10 cellular contexts compared by ENCODE assay signal in genomic region chr11:62105611-62106245, GRCh38. TPM values are rescaled to one million over a fixed set of nuclear protein-coding genes. Genes with fewer than 3 reads are reported as not detected.
DNase-seq lines count a peak whose midpoint lies in the region; ATAC-seq, FAIRE-seq and TF ChIP-seq lines count a peak whose summit lies in the region.
"Had no signal": no experiment of that assay in that cellular context is flagged by ENCODE, and none has a peak within 500 bp of the region (broad histone marks: within the 10 kb centered on the region; RNA-seq: fewer than 3 reads in every experiment).

No MANE protein-coding gene starts in this region.

- no peaks in the 10 kb centered on the region for H3K9me1 ChIP-seq in K562 (ENCODE audit: control insufficient read depth, insufficient read depth, low read length)

- TF ChIP-seq CTCF in K562 (IDR thresholded peaks at IDR 0.05 in 2 of 3, conservative IDR thresholded peaks at IDR 0.05 in 1 of 3; ENCODE audit: insufficient read depth in 2 of 3, low read depth in 1 of 3, low read length in 3 of 3) (no peak), right lobe of liver (IDR thresholded peaks at IDR 0.05) (no peak), thoracic aorta (IDR thresholded peaks at IDR 0.05) (no peak), RWPE1 (conservative IDR thresholded peaks at IDR 0.05; ENCODE audit: low read depth) (no peak), Caco-2 (IDR thresholded peaks at IDR 0.05; ENCODE audit: insufficient read depth in 1 of 2, low read depth in 1 of 2, low read length in 1 of 2, severe bottlenecking in 1 of 2, unreplicated experiment in 1 of 2) (no peak)

- peak; percentile 58 for ATAC-seq in K562
- peak in 1 of 4 donors; percentile 20 for ATAC-seq in right lobe of liver
- ATAC-seq in thoracic aorta (ENCODE audit: insufficient number of reproducible peaks, low FRiP score, low read depth): peak; percentile 14

- H3K9ac ChIP-seq in K562 (ENCODE audit: insufficient read depth in 1 of 2, low read depth in 2 of 2, low read length in 2 of 2): peak overlapping the region; percentile 68 to 69; a peak in 3 of 4 replicates

- H3K4me3 ChIP-seq in K562 (peak overlapping the region; percentile 17), right lobe of liver (no peak overlapping the region), thoracic aorta (peak overlapping the region; percentile 65), Caco-2 (ENCODE audit: low read depth, low read length) (no peak overlapping the region)

- no peak for TF ChIP-seq RAD21 in K562 (CRISPR knock-in tag; conservative IDR thresholded peaks at IDR 0.05 in 1 of 2, IDR thresholded peaks at IDR 0.05 in 1 of 2)

- peaks cover 7% of the 10 kb centered on the region for H3K27me3 Mint-ChIP-seq in activated CD4-positive, alpha-beta T cell treated with anti-CD3 and anti-CD28 coated beads, Interleukin-2, amount 10 ng/mL, durations not matched to agents 24 days and 14 days
- no peaks in the 10 kb centered on the region for H3K27me3 Mint-ChIP-seq in Caco-2 (ENCODE audit: insufficient read depth, unreplicated experiment)

- 40% methylated on average over 9 of the region's 9 CpGs for WGBS in K562 (ENCODE audit: insufficient coverage, low coverage, missing lambda C conversion rate)
- WGBS in right lobe of liver (ENCODE audit: insufficient coverage, low coverage, low lambda C conversion rate, missing lambda C conversion rate): 31% methylated on average over 9 of the region's 9 CpGs

- H3K79me2 ChIP-seq in K562 (ENCODE audit: control insufficient read depth, insufficient read depth, low read length): no peaks in the 10 kb centered on the region

- DNase-seq in activated CD4-positive, alpha-beta T cell treated with anti-CD3 and anti-CD28 coated beads, Interleukin-2, amount 10 ng/mL, durations not matched to agents 24 days and 14 days: no peak
- no peak for DNase-seq in activated CD4-positive, alpha-beta T cell treated with anti-CD3 and anti-CD28 coated beads, Interleukin-2, amount 50 U/mL, for 1 hour
- DNase-seq in K562 (ENCODE audit: extremely low read depth in 1 of 4, low spot score in 3 of 4): no peak
- DNase-seq in right lobe of liver: no peak
- DNase-seq in thoracic aorta (ENCODE audit: low spot score): no peak
- no peak for DNase-seq in RWPE1 (ENCODE audit: low spot score)
- DNase-seq in Caco-2: no peak
- no peak for DNase-seq in UCSD-AML1 (lab: John Stamatoyannopoulos, UW; ENCODE audit: unreplicated experiment)
- DNase-seq: NCI-H1417 treated with DMSO at 0.1 percent for 48 hours had no signal

- peak overlapping the region; percentile 76 for H3K27ac ChIP-seq in K562 (ENCODE audit: extremely low read depth, low read depth, low read length)
- peak overlapping the region in 2 of 3 donors; percentile 37 to 41 for H3K27ac ChIP-seq in right lobe of liver
- H3K27ac ChIP-seq in thoracic aorta: peak overlapping the region; percentile 91 to 95
- no peak overlapping the region for H3K27ac ChIP-seq in RWPE1

- CTCF ChIA-PET in K562 (lab: Yijun Ruan, JAX; ENCODE audit: low intra/inter-chr PET ratio): interaction anchor here (5.4 kb wide), 1 partner anchor 207 kb away, joined by 51 read pairs; no protein-coding TSS in a partner anchor
- CTCF ChIA-PET in RWPE1 (lab: Yijun Ruan, JAX): interaction anchor here (0.6 to 1.0 kb wide), 3 partner anchors 309 to 948 kb away, joined by 3 read pairs; no protein-coding TSS in a partner anchor
- CTCF ChIA-PET in Caco-2 (lab: Charles Lee): interaction anchor here (0.5 to 4.4 kb wide), 2 partner anchors 157 to 207 kb away, joined by 3 to 40 read pairs; no protein-coding TSS in a partner anchor

- FAIRE-seq in K562 (lab: Jason Lieb, UNC): no peak
- FAIRE-seq: bronchial epithelial cell had no signal

- H3K9me3 ChIP-seq in K562 (replicated peaks; ENCODE audit: control insufficient read depth, insufficient read depth, low read depth, low read length) (no peaks in the 10 kb centered on the region), right lobe of liver (no peaks in the 10 kb centered on the region), thoracic aorta (no peaks in the 10 kb centered on the region), Caco-2 (peaks cover 5% of the 10 kb centered on the region)

- BruUV-seq in K562 (replicated peaks; lab: Mats Ljungman, UMichigan): TSS peak; percentile 47
- BruUV-seq in Caco-2 (replicated peaks; lab: Mats Ljungman, UMichigan): no TSS peak

- in situ Hi-C loops in K562 (cut with MboI): loop anchor here (5.0 kb wide), 2 partner anchors 208 to 303 kb away; no protein-coding TSS in a partner anchor

- H3K4me1 ChIP-seq in K562 (replicated peaks in 1 of 2; ENCODE audit: control insufficient read depth in 2 of 2, insufficient read depth in 2 of 2, low read length in 2 of 2) (peaks cover 3 to 16% of the 10 kb centered on the region in 2 experiments; a peak in 4 of 5 replicates), right lobe of liver (no peaks in the 10 kb centered on the region), thoracic aorta (ENCODE audit: control insufficient read depth in 1 of 2, low read depth in 2 of 2) (peaks cover 24 to 44% of the 10 kb centered on the region in 2 donors), Caco-2 (peaks cover 3% of the 10 kb centered on the region; the same call in 1 of the 2 replicates)

- no peak for TF ChIP-seq EP300 in K562 (IDR thresholded peaks at IDR 0.05; ENCODE audit: low read length)

- intact Hi-C loops in activated CD4-positive, alpha-beta T cell treated with anti-CD3 and anti-CD28 coated beads, Interleukin-2, amount 10 ng/mL, durations not matched to agents 24 days and 14 days (cut with micrococcal nuclease): loop anchor here (5.0 kb wide), 3 partner anchors 158 to 358 kb away; no protein-coding TSS in a partner anchor
- intact Hi-C loops in K562 (cut with micrococcal nuclease): loop anchor here (5.0 kb wide), 1 partner anchor 358 kb away; no protein-coding TSS in a partner anchor
- intact Hi-C loops in right lobe of liver (cut with DNase I): no loop called here
- intact Hi-C loops in Caco-2 (cut with micrococcal nuclease; ENCODE audit: unreplicated experiment): no loop called here

- no peaks in the 10 kb centered on the region for H3K27me3 ChIP-seq in K562 (ENCODE audit: control insufficient read depth in 2 of 2, insufficient read depth in 2 of 2, low read length in 2 of 2)
- H3K27me3 ChIP-seq in right lobe of liver: no peaks in the 10 kb centered on the region
- H3K27me3 ChIP-seq in thoracic aorta (replicated peaks; ENCODE audit: insufficient read depth): no peaks in the 10 kb centered on the region
- H3K27me3 ChIP-seq in Caco-2 (replicated peaks; ENCODE audit: control insufficient read depth, insufficient read depth, low read length): no peaks in the 10 kb centered on the region

- no peaks in the 10 kb centered on the region for H4K20me1 ChIP-seq in K562 (replicated peaks; ENCODE audit: control insufficient read depth, insufficient read depth, low read length)

- TF ChIP-seq POLR2A in K562 (conservative IDR thresholded peaks at IDR 0.05) (no peak), right lobe of liver (IDR thresholded peaks at IDR 0.05) (no peak)

- peak overlapping the region; percentile 85 for H3K4me3 Mint-ChIP-seq in activated CD4-positive, alpha-beta T cell treated with anti-CD3 and anti-CD28 coated beads, Interleukin-2, amount 10 ng/mL, durations not matched to agents 24 days and 14 days
- no peak overlapping the region for H3K4me3 Mint-ChIP-seq in Caco-2 (ENCODE audit: unreplicated experiment)

- H3K36me3 Mint-ChIP-seq in activated CD4-positive, alpha-beta T cell treated with anti-CD3 and anti-CD28 coated beads, Interleukin-2, amount 10 ng/mL, durations not matched to agents 24 days and 14 days (ENCODE audit: low read depth): no peaks in the 10 kb centered on the region
- H3K36me3 Mint-ChIP-seq in Caco-2 (ENCODE audit: insufficient read depth, unreplicated experiment): no peaks in the 10 kb centered on the region

- H3K4me1 Mint-ChIP-seq in activated CD4-positive, alpha-beta T cell treated with anti-CD3 and anti-CD28 coated beads, Interleukin-2, amount 10 ng/mL, durations not matched to agents 24 days and 14 days: peaks cover 18% of the 10 kb centered on the region
- H3K4me1 Mint-ChIP-seq in Caco-2 (ENCODE audit: low read depth, unreplicated experiment): no peaks in the 10 kb centered on the region

- peak overlapping the region; percentile 79 for H3K4me2 ChIP-seq in K562 (ENCODE audit: insufficient read depth, low read length)

- H2AFZ ChIP-seq in K562 (ENCODE audit: low read depth, low read length): peak overlapping the region; percentile 92

- no peaks in the 10 kb centered on the region for H3K36me3 ChIP-seq in K562 (ENCODE audit: control insufficient read depth, insufficient read depth, low read length)
- H3K36me3 ChIP-seq in right lobe of liver: no peaks in the 10 kb centered on the region
- H3K36me3 ChIP-seq in thoracic aorta: no peaks in the 10 kb centered on the region
- H3K36me3 ChIP-seq in Caco-2 (ENCODE audit: control insufficient read depth, insufficient read depth, low read length): no peaks in the 10 kb centered on the region

- peak overlapping the region; percentile 83 for H3K27ac Mint-ChIP-seq in activated CD4-positive, alpha-beta T cell treated with anti-CD3 and anti-CD28 coated beads, Interleukin-2, amount 10 ng/mL, durations not matched to agents 24 days and 14 days
- no peak overlapping the region for H3K27ac Mint-ChIP-seq in Caco-2 (ENCODE audit: unreplicated experiment)

- no peaks in the 10 kb centered on the region for H3K9me3 Mint-ChIP-seq in activated CD4-positive, alpha-beta T cell treated with anti-CD3 and anti-CD28 coated beads, Interleukin-2, amount 10 ng/mL, durations not matched to agents 24 days and 14 days
- H3K9me3 Mint-ChIP-seq in Caco-2 (ENCODE audit: unreplicated experiment): no peaks in the 10 kb centered on the region

- POLR2A ChIA-PET in K562 (lab: Yijun Ruan, JAX): interaction anchor here (0.6 to 8.0 kb wide), 6 partner anchors 23 to 155 kb away, joined by 3 to 110 read pairs (median 4); partner anchors contain the start of genes BEST1 and FTH1
- POLR2A ChIA-PET in RWPE1 (lab: Yijun Ruan, JAX; ENCODE audit: low non-redundant PET): interaction anchor here (0.6 kb wide), 1 partner anchor 524 kb away, joined by 3 read pairs; no protein-coding TSS in a partner anchor
- POLR2A ChIA-PET in Caco-2 (lab: Charles Lee): interaction anchor here (0.8 kb wide), 1 partner anchor 19 kb away, joined by 6 read pairs; no protein-coding TSS in a partner anchor

RNA-seq across cellular contexts. Expression of gene INCENP, which starts 18.1 kb away (rescaled TPM):
- 95.0 and 102 TPM in 2 replicates for total RNA-seq in activated CD4-positive, alpha-beta T cell treated with anti-CD3 and anti-CD28 coated beads, Interleukin-2, amount 10 ng/mL, durations not matched to agents 24 days and 14 days
- 77.0 and 104 TPM in 2 replicates for total RNA-seq in K562 (2011; cell fraction: chromatin; rRNA removed; ENCODE audit: low replicate concordance)
- 49.2 and 49.6 TPM in 2 replicates for total RNA-seq in K562 (2011; cell fraction: nucleolus; rRNA removed)
- total RNA-seq in K562 (2011; cell fraction: nucleoplasm; rRNA removed): 50.6 and 77.9 TPM in 2 replicates
- total RNA-seq in K562 (2014; rRNA removed) (51.4 and 59.4 TPM in 2 replicates), K562 (2014; rRNA removed; fragmentation: Illumina TruSeq; extraction: Trizol) (25.0 and 35.2 TPM in 2 replicates), K562 (2015; rRNA removed; fragmentation: Illumina TruSeq; extraction: Trizol) (28.2 and 29.9 TPM in 2 replicates), K562 (2021) (78.1 and 97.9 TPM in 2 replicates), right lobe of liver (1 to 10 TPM; 6.4 to 8.9 (median 7.1) TPM), thoracic aorta (10 to 100 TPM in 1 of 2 donors, 1 to 10 TPM in 1; 8.8 to 13.0 TPM), Caco-2 (2022) (101 and 110 TPM in 2 replicates)
- polyA plus RNA-seq in K562 (2011; rRNA removed) (25.2 and 37.0 TPM in 2 replicates), K562 (2014; fragmentation: Illumina TruSeq; extraction: Trizol) (40.9 and 52.0 TPM in 2 replicates), K562 (2014; fragmentation: Nextera tagmentation; extraction: Ambion mirVana) (1 to 10 TPM; 1.1 to 3.3 TPM), K562 (2014; rRNA removed) (41.9 and 46.4 TPM in 2 replicates)
- polyA plus RNA-seq in K562 (2011; cell fraction: cytosol; rRNA removed): 28.9 and 42.0 TPM in 2 replicates
- 66.5 and 106 TPM in 2 replicates for polyA plus RNA-seq in K562 (2011; cell fraction: nucleus; rRNA removed)
- 39.2 and 41.6 TPM in 2 replicates for polyA plus RNA-seq in K562 (2012)
- 31.3 and 39.8 TPM in 2 replicates for polyA minus RNA-seq in K562 (2011; rRNA and poly(A)+ RNA removed)
- 62.3 and 71.7 TPM in 2 replicates for polyA minus RNA-seq in K562 (2011; cell fraction: cytosol; rRNA and poly(A)+ RNA removed)
- polyA minus RNA-seq in K562 (2011; cell fraction: nucleus; rRNA and poly(A)+ RNA removed): 29.8 and 46.9 TPM in 2 replicates

Comparison
In these comparisons a context has a peak if more than half of its experiments do, and no peak if none do; other contexts are left out.
1. H3K4me3 ChIP-seq: peak in K562 (single experiment) and thoracic aorta (single experiment); none in right lobe of liver (0 of 3) and Caco-2 (single experiment).
2. intact Hi-C loops: an anchor here in activated CD4-positive, alpha-beta T cell treated with anti-CD3 and anti-CD28 coated beads, Interleukin-2, amount 10 ng/mL, durations not matched to agents 24 days and 14 days (5.0 kb wide) and K562 (5.0 kb wide); none called in right lobe of liver and Caco-2.